2 cellular contexts compared by ENCODE assay signal in the genomic region with DNA sequence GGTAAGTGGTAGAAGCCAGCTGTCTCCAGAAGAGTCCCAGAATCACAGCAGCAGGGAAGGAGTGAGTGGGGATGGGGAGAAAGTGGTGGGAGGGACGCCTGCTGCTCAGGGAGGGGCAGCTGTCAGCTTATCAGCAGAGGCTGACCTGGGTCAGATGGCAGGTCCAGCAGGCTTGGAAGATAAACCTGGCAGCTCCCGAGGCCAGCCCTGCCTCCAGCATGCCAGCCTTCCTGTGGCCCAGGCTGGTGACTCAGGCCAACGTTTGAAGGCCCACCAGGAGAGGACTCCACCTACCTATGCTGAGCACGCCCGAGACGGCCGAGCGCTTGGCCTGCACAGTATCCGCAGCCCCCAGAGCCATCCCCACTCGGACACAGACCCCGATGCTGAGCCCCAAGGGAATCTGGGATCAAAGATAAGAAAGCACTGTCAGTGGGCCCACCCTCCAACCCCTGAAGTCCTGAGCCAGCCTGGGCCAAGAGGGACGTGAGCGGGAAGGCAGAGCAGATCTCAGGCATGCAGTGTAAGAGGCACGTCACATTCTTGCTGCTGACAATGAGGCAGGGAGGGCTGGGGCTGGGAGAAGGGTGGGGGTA.
TF ChIP-seq lines count a peak whose summit lies in the region.

No MANE protein-coding gene starts in this region.

TF ChIP-seq in IMR-90, 13 proteins besides CTCF, POLR2A, EP300 and RAD21:
- TF ChIP-seq RCOR1 (IDR thresholded peaks at IDR 0.05; ENCODE audit: insufficient replicate concordance, low read length): no peak
- TF ChIP-seq CHD1 (IDR thresholded peaks at IDR 0.05; ENCODE audit: low read depth, low read length): no peak
- TF ChIP-seq CEBPB (IDR thresholded peaks at IDR 0.05; ENCODE audit: low read depth, low read length): no peak
- TF ChIP-seq, protein P1, sequence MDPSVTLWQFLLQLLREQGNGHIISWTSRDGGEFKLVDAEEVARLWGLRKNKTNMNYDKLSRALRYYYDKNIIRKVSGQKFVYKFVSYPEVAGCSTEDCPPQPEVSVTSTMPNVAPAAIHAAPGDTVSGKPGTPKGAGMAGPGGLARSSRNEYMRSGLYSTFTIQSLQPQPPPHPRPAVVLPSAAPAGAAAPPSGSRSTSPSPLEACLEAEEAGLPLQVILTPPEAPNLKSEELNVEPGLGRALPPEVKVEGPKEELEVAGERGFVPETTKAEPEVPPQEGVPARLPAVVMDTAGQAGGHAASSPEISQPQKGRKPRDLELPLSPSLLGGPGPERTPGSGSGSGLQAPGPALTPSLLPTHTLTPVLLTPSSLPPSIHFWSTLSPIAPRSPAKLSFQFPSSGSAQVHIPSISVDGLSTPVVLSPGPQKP (IDR thresholded peaks at IDR 0.05; ENCODE audit: borderline replicate concordance, low read depth, low read length): no peak
- TF ChIP-seq MXI1 (IDR thresholded peaks at IDR 0.05; ENCODE audit: borderline replicate concordance, low read depth, low read length): no peak
- TF ChIP-seq, protein P2, sequence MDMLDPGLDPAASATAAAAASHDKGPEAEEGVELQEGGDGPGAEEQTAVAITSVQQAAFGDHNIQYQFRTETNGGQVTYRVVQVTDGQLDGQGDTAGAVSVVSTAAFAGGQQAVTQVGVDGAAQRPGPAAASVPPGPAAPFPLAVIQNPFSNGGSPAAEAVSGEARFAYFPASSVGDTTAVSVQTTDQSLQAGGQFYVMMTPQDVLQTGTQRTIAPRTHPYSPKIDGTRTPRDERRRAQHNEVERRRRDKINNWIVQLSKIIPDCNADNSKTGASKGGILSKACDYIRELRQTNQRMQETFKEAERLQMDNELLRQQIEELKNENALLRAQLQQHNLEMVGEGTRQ (IDR thresholded peaks at IDR 0.05; ENCODE audit: low read depth, low read length): no peak
- TF ChIP-seq SMC3 (IDR thresholded peaks at IDR 0.05; ENCODE audit: low read depth, low read length): no peak
- no peak for TF ChIP-seq NFE2L2 (IDR thresholded peaks at IDR 0.05; ENCODE audit: low read depth, low read length)
- TF ChIP-seq MAFK (IDR thresholded peaks at IDR 0.05; ENCODE audit: low read depth, low read length): no peak
- TF ChIP-seq FOS (IDR thresholded peaks at IDR 0.05; ENCODE audit: low read depth, low read length): no peak
- TF ChIP-seq RFX5 (IDR thresholded peaks at IDR 0.05; ENCODE audit: low read depth, low read length): no peak
- TF ChIP-seq BHLHE40 (IDR thresholded peaks at IDR 0.05; ENCODE audit: low read depth, low read length): no peak
- no peak for TF ChIP-seq MAZ (IDR thresholded peaks at IDR 0.05; ENCODE audit: borderline replicate concordance, low read depth, low read length)
TF ChIP-seq in IMR-90: peak in this region for 0.

TF ChIP-seq in GM12891, 5 proteins besides CTCF, POLR2A, EP300 and RAD21:
- no peak for TF ChIP-seq POU2F2 (IDR thresholded peaks at IDR 0.05; ENCODE audit: low read depth, low read length)
- no peak for TF ChIP-seq SPI1 (IDR thresholded peaks at IDR 0.05; ENCODE audit: low read depth, low read length)
- TF ChIP-seq PAX5 (IDR thresholded peaks at IDR 0.05; ENCODE audit: insufficient read depth, low read length, severe bottlenecking): no peak
- no peak for TF ChIP-seq TAF1 (IDR thresholded peaks at IDR 0.05; ENCODE audit: low read depth, low read length)
- TF ChIP-seq POLR2AphosphoS5 (IDR thresholded peaks at IDR 0.05; ENCODE audit: low read depth, low read length): no peak
